7 cellular contexts compared by ENCODE assay signal in the genomic region with DNA sequence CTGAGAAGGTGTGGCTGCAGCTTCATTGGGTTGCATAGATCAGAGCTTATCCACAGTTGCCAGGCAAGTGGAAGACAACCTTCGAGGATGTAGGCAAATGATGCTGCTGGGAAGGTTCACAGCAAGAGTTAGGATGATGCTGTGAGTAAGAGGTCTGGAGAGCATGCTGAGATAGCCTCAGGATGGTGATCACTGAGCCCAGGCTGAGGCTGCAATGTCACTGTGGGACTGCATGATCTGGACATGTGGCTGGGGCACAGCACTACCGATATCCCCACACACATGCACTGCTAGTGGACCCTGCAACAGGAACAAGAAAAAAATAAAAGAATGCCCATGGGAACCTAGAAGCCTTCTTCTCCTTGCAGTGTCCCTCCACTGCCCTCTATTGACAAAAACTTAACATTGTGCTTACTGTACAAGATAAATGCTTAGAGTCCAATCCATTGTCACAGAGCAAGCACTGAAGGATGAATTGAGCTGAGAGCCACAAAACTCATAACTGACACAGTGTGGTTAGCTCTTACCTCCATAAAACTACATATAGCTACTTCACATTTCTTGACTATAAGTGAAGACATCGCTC.
DNase-seq lines count a peak whose midpoint lies in the region; ATAC-seq and TF ChIP-seq lines count a peak whose summit lies in the region.

No MANE protein-coding gene starts in this region.

- no peak overlapping the region for H3K4me3 ChIP-seq in left lung
- no peak overlapping the region for H3K4me3 ChIP-seq in effector memory CD4-positive, alpha-beta T cell (ENCODE audit: insufficient read depth, low read depth, low read length, poor library complexity, severe bottlenecking)

- in situ Hi-C loops in T47D (cut with HindIII; ENCODE audit: low pct_unique_long_range_greater_than_20kb, low sequenced_read_pairs): no loop called here

- no peaks in the 10 kb centered on the region for H3K4me1 ChIP-seq in left lung
- no peaks in the 10 kb centered on the region for H3K4me1 ChIP-seq in effector memory CD4-positive, alpha-beta T cell (ENCODE audit: control insufficient read depth, insufficient read depth, low read length, poor library complexity, severe bottlenecking)

- no peak overlapping the region for H3K27ac ChIP-seq in left lung
- H3K27ac ChIP-seq in effector memory CD4-positive, alpha-beta T cell (ENCODE audit: insufficient read depth, low read length, poor library complexity, severe bottlenecking): no peak overlapping the region

- H3K27me3 ChIP-seq in left lung: no peaks in the 10 kb centered on the region
- no peaks in the 10 kb centered on the region for H3K27me3 ChIP-seq in effector memory CD4-positive, alpha-beta T cell (replicated peaks; ENCODE audit: control insufficient read depth, insufficient read depth, low read length, poor library complexity, severe bottlenecking)

- DNase-seq in Daoy (ENCODE audit: low read depth): peak; percentile 22
- peak; percentile 11 to 79 for DNase-seq in NCI-H524 (lab: John Stamatoyannopoulos, UW)
- peak; percentile 4 to 69 for DNase-seq in T47D (ENCODE audit: low read depth in 1 of 2, low spot score in 1 of 2)
- no peak for DNase-seq in left lung
- no peak for DNase-seq in effector memory CD4-positive, alpha-beta T cell

- ATAC-seq in GM19351 (IDR thresholded peaks at IDR 0.05; ENCODE audit: unreplicated experiment) (peak; percentile 93), HG03354 (IDR thresholded peaks at IDR 0.05; ENCODE audit: poor library complexity, severe bottlenecking, unreplicated experiment) (peak; percentile 92), left lung (peak; percentile 87)

- no peaks in the 10 kb centered on the region for H3K9me3 ChIP-seq in left lung
- no peaks in the 10 kb centered on the region for H3K9me3 ChIP-seq in effector memory CD4-positive, alpha-beta T cell (ENCODE audit: control insufficient read depth, low read length)

- intact Hi-C loops in left lung (cut with DNase I): no loop called here

- no peaks in the 10 kb centered on the region for H3K36me3 ChIP-seq in left lung
- H3K36me3 ChIP-seq in effector memory CD4-positive, alpha-beta T cell (ENCODE audit: control insufficient read depth, insufficient read depth, low read length): no peaks in the 10 kb centered on the region

- peak; percentile 12 to 44 for TF ChIP-seq CTCF in left lung (IDR thresholded peaks at IDR 0.05)

Comparison
In these comparisons a context has a peak if more than half of its experiments do, and no peak if none do; other contexts are left out.
1. DNase-seq: peak in Daoy (single experiment), NCI-H524 (2 of 2) and T47D (2 of 2); none in left lung (0 of 2) and effector memory CD4-positive, alpha-beta T cell (0 of 3).
2. Peak in every context shown above with its lines, with median percentiles within 50 percentile points of each other: ATAC-seq.